ENCODE assay signal across 8 cellular contexts in the genomic region with DNA sequence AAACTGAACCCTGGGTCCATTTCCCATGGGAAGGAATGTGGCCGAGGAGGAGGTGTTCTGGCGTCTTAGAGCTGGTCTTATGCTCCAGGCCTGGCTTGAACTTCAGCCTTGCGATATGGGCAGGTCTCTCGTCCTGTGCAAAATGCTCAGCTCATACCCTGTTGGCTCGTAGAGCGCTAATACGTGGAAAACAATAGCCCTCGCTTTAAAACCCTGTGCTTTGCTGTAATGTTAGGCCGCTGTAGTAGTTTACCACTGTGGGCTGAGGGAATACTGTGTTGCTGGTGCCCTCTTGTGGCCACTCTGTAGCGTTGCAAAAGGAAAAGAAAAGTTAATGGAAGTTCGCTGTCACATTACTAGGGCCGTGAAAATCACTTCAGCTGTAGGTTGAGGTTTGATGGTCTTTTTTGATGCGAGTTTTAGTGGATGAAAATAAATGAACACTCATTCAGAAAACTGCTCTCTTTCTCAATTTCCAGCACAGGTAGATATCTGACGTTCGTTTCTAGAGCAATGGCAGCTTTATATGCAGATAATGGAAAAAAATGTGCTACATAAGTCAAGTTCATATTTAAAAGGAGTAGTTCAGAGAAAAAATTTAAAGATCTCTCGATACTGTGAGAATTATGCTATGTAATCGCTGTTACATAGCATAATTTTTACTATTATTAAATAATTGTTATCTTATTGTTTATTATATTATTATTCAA.
A peak's percentile ranks its signal among the peaks of the same experiment; 100 is the strongest.
DNase-seq lines count a peak whose midpoint lies in the region; ATAC-seq and TF ChIP-seq lines count a peak whose summit lies in the region.

No MANE protein-coding gene starts in this region.

- H3K4me1 ChIP-seq in BE2C: no peaks in the 10 kb centered on the region; the same call in 1 of the 2 replicates

- H3K36me3 ChIP-seq in BE2C: no peaks in the 10 kb centered on the region

- TF ChIP-seq CTCF in BE2C (IDR thresholded peaks at IDR 0.05; ENCODE audit: low read depth, low read length): peak; percentile 96

- DNase-seq in BE2C (peak; percentile 54), NCI-H345 treated with DMSO at 0.1 percent for 48 hours (lab: John Stamatoyannopoulos, UW; ENCODE audit: unreplicated experiment) (peak; percentile 31), dermis microvascular lymphatic vessel endothelial cell (ENCODE audit: low read depth in 2 of 2) (peak; percentile 65 to 69), lung microvascular endothelial cell (ENCODE audit: low read depth in 2 of 2) (peak; percentile 64 to 86)
- peak; percentile 37 for DNase-seq in activated CD4-positive, alpha-beta T cell treated with anti-CD3 and anti-CD28 coated beads for 1 hour
- DNase-seq in stimulated activated CD8-positive, alpha-beta memory T cell treated with anti-CD3 and anti-CD28 coated beads, Interleukin-4, amount 100 ng/mL, for 24 hours (ENCODE audit: low read depth): peak; percentile 26

- H3K4me3 ChIP-seq in BE2C (ENCODE audit: low read depth, low read length): no peak overlapping the region

- ATAC-seq in GM19023 (IDR thresholded peaks at IDR 0.05; ENCODE audit: unreplicated experiment) (peak; percentile 68), HG03139 (IDR thresholded peaks at IDR 0.05; ENCODE audit: unreplicated experiment) (peak; percentile 59)

- no peaks in the 10 kb centered on the region for H3K9me3 ChIP-seq in BE2C

- H3K27me3 ChIP-seq in BE2C: no peaks in the 10 kb centered on the region
